1 cellular context compared by ENCODE assay signal in the genomic region with DNA sequence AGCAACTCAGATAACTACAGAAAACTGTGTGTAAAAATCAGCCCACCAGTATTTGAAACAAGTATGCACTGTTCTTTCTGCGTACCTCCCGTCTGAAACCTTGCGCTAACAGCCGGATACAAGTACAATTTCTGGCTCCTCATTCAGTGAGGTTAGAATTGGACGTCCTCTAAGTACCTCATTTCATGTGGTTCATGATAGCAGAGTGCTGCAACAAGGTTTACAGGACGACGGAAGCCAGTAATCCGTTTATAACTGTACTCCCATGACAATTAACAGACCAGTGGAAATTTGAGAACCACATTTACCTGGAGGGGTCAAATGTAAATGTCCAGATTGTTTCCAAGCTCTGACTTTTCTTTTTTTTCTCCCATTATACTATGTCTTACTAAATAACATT.
TF ChIP-seq lines count a peak whose summit lies in the region.

No MANE protein-coding gene starts in this region.

TF ChIP-seq in IMR-90, 13 proteins besides CTCF, POLR2A, EP300 and RAD21:
- TF ChIP-seq, protein P1, sequence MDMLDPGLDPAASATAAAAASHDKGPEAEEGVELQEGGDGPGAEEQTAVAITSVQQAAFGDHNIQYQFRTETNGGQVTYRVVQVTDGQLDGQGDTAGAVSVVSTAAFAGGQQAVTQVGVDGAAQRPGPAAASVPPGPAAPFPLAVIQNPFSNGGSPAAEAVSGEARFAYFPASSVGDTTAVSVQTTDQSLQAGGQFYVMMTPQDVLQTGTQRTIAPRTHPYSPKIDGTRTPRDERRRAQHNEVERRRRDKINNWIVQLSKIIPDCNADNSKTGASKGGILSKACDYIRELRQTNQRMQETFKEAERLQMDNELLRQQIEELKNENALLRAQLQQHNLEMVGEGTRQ (IDR thresholded peaks at IDR 0.05; ENCODE audit: low read depth, low read length) = no peak
- TF ChIP-seq RCOR1 (IDR thresholded peaks at IDR 0.05; ENCODE audit: insufficient replicate concordance, low read length) (no peak), MAZ (IDR thresholded peaks at IDR 0.05; ENCODE audit: borderline replicate concordance, low read depth, low read length) (no peak), FOS (IDR thresholded peaks at IDR 0.05; ENCODE audit: low read depth, low read length) (no peak), CEBPB (IDR thresholded peaks at IDR 0.05; ENCODE audit: low read depth, low read length) (no peak), BHLHE40 (IDR thresholded peaks at IDR 0.05; ENCODE audit: low read depth, low read length) (no peak), NFE2L2 (IDR thresholded peaks at IDR 0.05; ENCODE audit: low read depth, low read length) (no peak), MAFK (IDR thresholded peaks at IDR 0.05; ENCODE audit: low read depth, low read length) (no peak), RFX5 (IDR thresholded peaks at IDR 0.05; ENCODE audit: low read depth, low read length) (no peak), SMC3 (IDR thresholded peaks at IDR 0.05; ENCODE audit: low read depth, low read length) (no peak), CHD1 (IDR thresholded peaks at IDR 0.05; ENCODE audit: low read depth, low read length) (no peak), MXI1 (IDR thresholded peaks at IDR 0.05; ENCODE audit: borderline replicate concordance, low read depth, low read length) (no peak)
- TF ChIP-seq, protein P2, sequence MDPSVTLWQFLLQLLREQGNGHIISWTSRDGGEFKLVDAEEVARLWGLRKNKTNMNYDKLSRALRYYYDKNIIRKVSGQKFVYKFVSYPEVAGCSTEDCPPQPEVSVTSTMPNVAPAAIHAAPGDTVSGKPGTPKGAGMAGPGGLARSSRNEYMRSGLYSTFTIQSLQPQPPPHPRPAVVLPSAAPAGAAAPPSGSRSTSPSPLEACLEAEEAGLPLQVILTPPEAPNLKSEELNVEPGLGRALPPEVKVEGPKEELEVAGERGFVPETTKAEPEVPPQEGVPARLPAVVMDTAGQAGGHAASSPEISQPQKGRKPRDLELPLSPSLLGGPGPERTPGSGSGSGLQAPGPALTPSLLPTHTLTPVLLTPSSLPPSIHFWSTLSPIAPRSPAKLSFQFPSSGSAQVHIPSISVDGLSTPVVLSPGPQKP (IDR thresholded peaks at IDR 0.05; ENCODE audit: borderline replicate concordance, low read depth, low read length) = no peak
